ENCODE assay signal across 9 cellular contexts in genomic region chr7:76296743-76297740, GRCh38. TPM values are rescaled to one million over a fixed set of nuclear protein-coding genes. Genes with fewer than 3 reads are reported as not detected.
DNase-seq lines count a peak whose midpoint lies in the region; ATAC-seq and TF ChIP-seq lines count a peak whose summit lies in the region.
"Had no signal": no experiment of that assay in that cellular context is flagged by ENCODE, and none has a peak within 500 bp of the region (broad histone marks: within the 10 kb centered on the region; RNA-seq: fewer than 3 reads in every experiment).

No MANE protein-coding gene starts in this region.

- no peaks in the 10 kb centered on the region for H3K9me3 ChIP-seq in adipocyte (ENCODE audit: control insufficient read depth, low read length)
- no peaks in the 10 kb centered on the region for H3K9me3 ChIP-seq in left ventricle myocardium inferior (replicated peaks)
- no peaks in the 10 kb centered on the region for H3K9me3 ChIP-seq in skeletal muscle satellite cell (replicated peaks; ENCODE audit: low read length)

- H3K4me3 Mint-ChIP-seq in osteocyte (ENCODE audit: unreplicated experiment) = no peak overlapping the region

- intact Hi-C loops in left ventricle myocardium inferior (cut with micrococcal nuclease) = no loop called here

- peaks cover 27% of the 10 kb centered on the region for H3K4me1 Mint-ChIP-seq in osteocyte (ENCODE audit: unreplicated experiment)

- H3K4me3 ChIP-seq in adipocyte (ENCODE audit: low read length) (peak overlapping the region; percentile 50), left ventricle myocardium inferior (no peak overlapping the region), skeletal muscle satellite cell (ENCODE audit: low read length) (peak overlapping the region; percentile 43)

- peak; percentile 81 for DNase-seq in GM04504 (ENCODE audit: low read depth)
- DNase-seq in adipocyte (ENCODE audit: low read depth) = peak; percentile 92
- DNase-seq in left ventricle myocardium inferior = no peak
- DNase-seq in osteocyte (ENCODE audit: extremely low spot score, unreplicated experiment) = no peak
- DNase-seq in GM13976 (ENCODE audit: low spot score) = no peak

- peak overlapping the region; percentile 96 for H3K27ac ChIP-seq in left ventricle myocardium inferior (replicated peaks)
- H3K27ac ChIP-seq: VCaP had no signal

- peak overlapping the region; percentile 73 for H3K9ac ChIP-seq in adipocyte (ENCODE audit: low read length)
- H3K9ac ChIP-seq in skeletal muscle satellite cell (ENCODE audit: low read depth, low read length) = peak overlapping the region; percentile 62

- no peaks in the 10 kb centered on the region for H3K9me3 Mint-ChIP-seq in osteocyte (ENCODE audit: unreplicated experiment)

- H3K36me3 ChIP-seq in adipocyte (ENCODE audit: control insufficient read depth, insufficient read depth, low read length, severe bottlenecking) (no peaks in the 10 kb centered on the region), left ventricle myocardium inferior (no peaks in the 10 kb centered on the region), skeletal muscle satellite cell (ENCODE audit: insufficient read depth, low read length) (no peaks in the 10 kb centered on the region)

- TF ChIP-seq CTCF in left ventricle myocardium inferior (IDR thresholded peaks at IDR 0.05; ENCODE audit: borderline replicate concordance) (no peak), osteocyte (IDR thresholded peaks at IDR 0.05) (no peak), GM13976 (IDR thresholded peaks at IDR 0.05; ENCODE audit: borderline replicate concordance, control extremely low read depth, extremely low read depth, insufficient read depth, missing control alignments) (no peak)

- peak overlapping the region; percentile 57 for H3K4me2 ChIP-seq in skeletal muscle satellite cell (ENCODE audit: low read length)

- no peak overlapping the region for H3K27ac Mint-ChIP-seq in osteocyte (ENCODE audit: unreplicated experiment)

- H3K27me3 Mint-ChIP-seq in osteocyte (ENCODE audit: unreplicated experiment) = no peaks in the 10 kb centered on the region

- H3K27me3 ChIP-seq in adipocyte (replicated peaks; ENCODE audit: control insufficient read depth, insufficient read depth, low read length) (no peaks in the 10 kb centered on the region), left ventricle myocardium inferior (ENCODE audit: low read depth) (no peaks in the 10 kb centered on the region), skeletal muscle satellite cell (ENCODE audit: control insufficient read depth, insufficient read depth, low read length) (no peaks in the 10 kb centered on the region)

- H3K4me1 ChIP-seq in adipocyte (ENCODE audit: control insufficient read depth, insufficient read depth, low read length) = peaks cover 52% of the 10 kb centered on the region
- H3K4me1 ChIP-seq in left ventricle myocardium inferior = peaks cover 43% of the 10 kb centered on the region
- H3K4me1 ChIP-seq in skeletal muscle satellite cell (ENCODE audit: control insufficient read depth, insufficient read depth, low read length) = peaks cover 63% of the 10 kb centered on the region

- H3K36me3 Mint-ChIP-seq in osteocyte (ENCODE audit: unreplicated experiment) = no peaks in the 10 kb centered on the region

- in situ Hi-C loops in GM13976 (cut with MboI; ENCODE audit: low sequenced_read_pairs, unreplicated experiment) = no loop called here

- no peak for ATAC-seq in GM18873 (IDR thresholded peaks at IDR 0.05; ENCODE audit: low FRiP score, unreplicated experiment)
- no peak for ATAC-seq in GM21576 (IDR thresholded peaks at IDR 0.05; ENCODE audit: unreplicated experiment)

RNA-seq across cellular contexts. Expression of gene HSPB1, which starts 5.4 kb away (rescaled TPM):
- total RNA-seq in left ventricle myocardium inferior (2,037 TPM), osteocyte (251 and 252 TPM in 2 replicates)
- 104 and 141 TPM in 2 replicates for total RNA-seq in skeletal muscle satellite cell (2012; rRNA removed)

Comparison
In these comparisons a context has a peak if more than half of its experiments do, and no peak if none do; other contexts are left out.
1. DNase-seq: peak in GM04504 (single experiment) and adipocyte (single experiment); none in left ventricle myocardium inferior (single experiment), osteocyte (single experiment) and GM13976 (single experiment).